Comparison of ENCODE assay signal across 1 cellular context in the genomic region with DNA sequence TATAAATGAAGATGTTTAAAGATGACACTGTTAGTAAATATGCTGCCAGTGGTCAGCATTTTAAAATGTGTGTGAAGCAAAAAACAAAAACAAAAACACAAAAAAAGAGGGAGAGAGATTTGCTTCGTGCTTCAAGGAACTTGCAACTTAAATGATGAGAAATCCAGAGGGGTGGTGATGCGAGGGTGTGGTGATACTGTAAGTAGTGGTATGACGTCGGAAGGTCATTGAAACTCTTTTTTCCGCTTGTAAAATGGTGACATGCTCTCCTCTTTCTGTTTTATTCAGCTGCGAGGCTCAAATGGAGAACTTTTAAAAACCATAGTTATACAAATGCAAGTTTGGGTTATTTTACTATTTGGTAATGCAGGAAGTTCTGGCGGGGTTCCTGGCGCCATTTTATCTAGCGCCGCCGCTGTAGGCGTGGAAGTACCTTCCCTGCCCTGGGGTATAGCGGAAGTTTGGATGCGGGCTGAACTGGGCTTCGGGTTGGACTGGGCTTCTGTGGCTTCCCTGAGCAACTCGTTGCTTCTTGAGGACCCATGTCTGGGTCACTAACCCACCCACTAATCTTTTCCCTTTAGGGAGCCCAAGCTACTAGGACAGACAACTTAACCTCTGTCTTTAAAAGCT.
TF ChIP-seq lines count a peak whose summit lies in the region.

No MANE protein-coding gene starts in this region.

TF ChIP-seq in WTC11, 78 proteins besides CTCF, POLR2A, EP300 and RAD21 (continued from another document):
- TF ChIP-seq OVOL2 (CRISPR knock-in tag; IDR thresholded peaks at IDR 0.05; ENCODE audit: borderline replicate concordance), result no peak
